ENCODE assay signal across 1 cellular context in genomic region chr1:39117985-39118384, GRCh38.
TF ChIP-seq lines count a peak whose summit lies in the region.

No MANE protein-coding gene starts in this region.

TF ChIP-seq in WTC11, 78 proteins besides CTCF, POLR2A, EP300 and RAD21 (continued from another document):
- TF ChIP-seq, protein P1, sequence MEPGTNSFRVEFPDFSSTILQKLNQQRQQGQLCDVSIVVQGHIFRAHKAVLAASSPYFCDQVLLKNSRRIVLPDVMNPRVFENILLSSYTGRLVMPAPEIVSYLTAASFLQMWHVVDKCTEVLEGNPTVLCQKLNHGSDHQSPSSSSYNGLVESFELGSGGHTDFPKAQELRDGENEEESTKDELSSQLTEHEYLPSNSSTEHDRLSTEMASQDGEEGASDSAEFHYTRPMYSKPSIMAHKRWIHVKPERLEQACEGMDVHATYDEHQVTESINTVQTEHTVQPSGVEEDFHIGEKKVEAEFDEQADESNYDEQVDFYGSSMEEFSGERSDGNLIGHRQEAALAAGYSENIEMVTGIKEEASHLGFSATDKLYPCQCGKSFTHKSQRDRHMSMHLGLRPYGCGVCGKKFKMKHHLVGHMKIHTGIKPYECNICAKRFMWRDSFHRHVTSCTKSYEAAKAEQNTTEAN (CRISPR knock-in tag; IDR thresholded peaks at IDR 0.05): no peak
- TF ChIP-seq, protein P2, sequence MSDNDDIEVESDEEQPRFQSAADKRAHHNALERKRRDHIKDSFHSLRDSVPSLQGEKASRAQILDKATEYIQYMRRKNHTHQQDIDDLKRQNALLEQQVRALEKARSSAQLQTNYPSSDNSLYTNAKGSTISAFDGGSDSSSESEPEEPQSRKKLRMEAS (CRISPR knock-in tag; IDR thresholded peaks at IDR 0.05): no peak
